21 cellular contexts compared by ENCODE assay signal in the genomic region with DNA sequence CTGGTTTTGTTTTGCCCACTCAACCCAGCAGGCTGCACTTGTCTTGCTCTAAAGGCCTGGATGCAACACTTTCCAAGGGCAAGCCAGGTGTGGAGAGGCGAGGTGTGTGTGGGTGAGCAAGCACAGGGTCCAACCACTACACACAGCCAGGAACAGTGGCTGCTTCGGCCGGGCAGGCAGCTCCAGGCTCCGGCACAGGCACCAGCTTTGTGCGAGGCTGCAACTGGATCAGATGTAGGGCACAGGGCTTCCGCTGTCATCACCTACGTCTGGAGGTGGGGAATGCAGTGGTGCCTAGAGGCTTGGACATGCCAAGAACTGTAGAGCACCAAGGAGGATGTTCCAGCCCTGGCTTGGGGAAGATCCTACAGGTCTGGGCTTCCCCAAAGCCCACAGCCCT.
"Had no signal": no experiment of that assay in that cellular context is flagged by ENCODE, and none has a peak within 500 bp of the region (broad histone marks: within the 10 kb centered on the region; RNA-seq: fewer than 3 reads in every experiment).

No MANE protein-coding gene starts in this region.

- H3K4me1 ChIP-seq: esophagus muscularis mucosa, gastroesophageal sphincter, left ventricle myocardium inferior, sigmoid colon, suprapubic skin, thyroid gland, upper lobe of left lung had no signal

- H3K4me1 Mint-ChIP-seq: naive thymus-derived CD4-positive, alpha-beta T cell; nephron progenitor cell had no signal

- H3K9me3 ChIP-seq: suprapubic skin, thyroid gland, upper lobe of left lung had no signal

- DNase-seq: cerebellar nuclear complex; effector memory CD8-positive, alpha-beta T cell; foreskin fibroblast; kidney; left cardiac atrium; left ventricle myocardium inferior; mammary epithelial cell; naive thymus-derived CD4-positive, alpha-beta T cell; nephron progenitor cell; posterior cingulate gyrus; sigmoid colon; stimulated activated CD4-positive, alpha-beta T cell treated with anti-CD3 and anti-CD28 coated beads, Interleukin-12 subunit alpha, Interleukin-12 subunit beta, amount 100 ng/mL, for 4 hours; stimulated activated naive CD8-positive, alpha-beta T cell treated with anti-CD3 and anti-CD28 coated beads, Interleukin-15, Interleukin-2, amounts not matched to agents 100 U/mL and 50 U/mL, for 24 hours; thyroid gland had no signal

- H3K4me3 Mint-ChIP-seq: dendritic cell treated with granulocyte-macrophage colony-stimulating factor and Interleukin-4, amounts not matched to agents 40 ng/mL and 50 ng/mL, for 4 days; effector memory CD8-positive, alpha-beta T cell; naive thymus-derived CD4-positive, alpha-beta T cell; nephron progenitor cell had no signal

- ATAC-seq: effector memory CD8-positive, alpha-beta T cell; gastroesophageal sphincter; left cardiac atrium; naive thymus-derived CD4-positive, alpha-beta T cell; stimulated activated naive CD8-positive, alpha-beta T cell treated with anti-CD3 and anti-CD28 coated beads, Interleukin-15, Interleukin-2, amounts not matched to agents 100 U/mL and 50 U/mL, for 24 hours had no signal

- H3K27ac Mint-ChIP-seq: dendritic cell treated with granulocyte-macrophage colony-stimulating factor and Interleukin-4, amounts not matched to agents 40 ng/mL and 50 ng/mL, for 4 days; effector memory CD8-positive, alpha-beta T cell; naive thymus-derived CD4-positive, alpha-beta T cell; nephron progenitor cell had no signal

- H3K36me3 ChIP-seq: esophagus muscularis mucosa, gastroesophageal sphincter, left ventricle myocardium inferior, sigmoid colon, suprapubic skin, thyroid gland, upper lobe of left lung had no signal

- H3K4me3 ChIP-seq: esophagus muscularis mucosa, gastroesophageal sphincter, left ventricle myocardium inferior, sigmoid colon, skin epidermis, suprapubic skin, thyroid gland, upper lobe of left lung had no signal

- H3K36me3 Mint-ChIP-seq: naive thymus-derived CD4-positive, alpha-beta T cell had no signal

- H3K27ac ChIP-seq: epithelial cell of prostate, esophagus muscularis mucosa, gastroesophageal sphincter, left ventricle myocardium inferior, sigmoid colon, skin epidermis, suprapubic skin, thyroid gland, upper lobe of left lung had no signal

- H3K27me3 ChIP-seq: esophagus muscularis mucosa, gastroesophageal sphincter, sigmoid colon, suprapubic skin, thyroid gland, upper lobe of left lung had no signal
